ENCODE assay signal across 14 cellular contexts in the genomic region with DNA sequence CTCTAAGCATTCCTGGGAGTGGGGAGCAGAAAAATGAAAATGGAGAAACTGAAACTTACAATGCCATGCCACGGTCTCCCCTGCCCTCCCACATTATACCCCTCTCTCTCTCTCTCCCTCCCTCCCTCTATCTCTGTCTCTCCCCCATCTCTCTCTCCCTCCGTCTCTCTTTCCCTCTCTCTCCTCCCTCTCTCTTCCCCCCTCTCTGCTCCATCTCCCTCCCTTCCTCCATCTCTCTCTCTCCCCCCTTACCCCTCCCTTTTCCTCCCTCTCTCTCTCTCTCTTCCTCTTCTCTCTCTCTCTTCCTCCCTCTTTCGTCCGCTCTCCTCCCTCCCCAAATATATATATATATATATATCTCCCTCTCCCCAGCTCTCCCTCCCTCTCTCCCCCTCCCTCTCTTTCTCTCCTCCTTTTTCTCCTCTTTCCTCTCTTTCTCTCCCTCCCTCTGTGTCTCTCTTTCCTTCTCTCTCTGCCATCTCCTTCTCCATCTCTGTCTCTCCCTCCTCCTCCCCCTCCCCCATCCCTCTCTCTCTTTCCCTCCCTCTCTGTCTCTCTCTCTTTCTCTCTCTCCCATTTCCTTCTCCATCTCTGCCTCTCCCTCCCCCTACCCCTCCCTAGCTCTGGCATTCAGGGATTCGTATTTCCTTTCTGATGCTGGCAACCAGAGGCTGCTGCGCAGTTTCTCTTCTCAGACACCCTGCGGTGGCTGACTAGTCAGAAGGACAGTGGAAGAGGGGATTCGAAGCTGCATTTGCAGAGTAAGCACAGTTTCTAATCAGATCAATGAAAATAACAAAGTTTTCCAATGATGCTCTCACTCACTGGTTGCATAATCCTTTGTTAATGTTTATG. TPM values are rescaled to one million over a fixed set of nuclear protein-coding genes. Genes with fewer than 3 reads are reported as not detected.
A peak's percentile ranks its signal among the peaks of the same experiment; 100 is the strongest.
DNase-seq lines count a peak whose midpoint lies in the region; ATAC-seq and TF ChIP-seq lines count a peak whose summit lies in the region.
"Had no signal": no experiment of that assay in that cellular context is flagged by ENCODE, and none has a peak within 500 bp of the region (broad histone marks: within the 10 kb centered on the region; RNA-seq: fewer than 3 reads in every experiment).

No MANE protein-coding gene starts in this region.

- no peak overlapping the region for H3K4ac ChIP-seq in mesendoderm (ENCODE audit: low read depth, low read length)

- H3K4me1 ChIP-seq in ES-I3 (ENCODE audit: insufficient read depth, low read length) (peaks cover 31% of the 10 kb centered on the region), mesendoderm (ENCODE audit: control insufficient read depth, low read depth, low read length) (peaks cover 8% of the 10 kb centered on the region)

- H3K27me3 ChIP-seq in mesendoderm (ENCODE audit: insufficient read depth, low read length, poor library complexity) = no peaks in the 10 kb centered on the region

- H3K18ac ChIP-seq in mesendoderm (ENCODE audit: low read length) = no peak overlapping the region

- DNase-seq in SHP77 treated with DMSO at 0.1 percent for 48 hours (lab: John Stamatoyannopoulos, UW) (peak; percentile 29), endothelial cell (ENCODE audit: low spot score) (peak; percentile 16), mesendoderm (peak; percentile 88), NCI-H1105 (lab: John Stamatoyannopoulos, UW) (no peak), NAMALWA (ENCODE audit: low spot score) (no peak)
- DNase-seq in activated T-cell treated with anti-CD3 and anti-CD28 coated beads, Interleukin-2, amount 50 U/mL, for 4 hours = no peak
- DNase-seq: activated CD4-positive, alpha-beta T cell treated with anti-CD3 and anti-CD28 coated beads, Interleukin-2, amount 10 ng/mL, durations not matched to agents 24 days and 14 days; activated naive CD4-positive, alpha-beta T cell treated with anti-CD3 and anti-CD28 coated beads for 36 hours; CD8-positive, alpha-beta T cell; kidney glomerular epithelial cell; NCI-H2081 had no signal

- no peak overlapping the region for H4K8ac ChIP-seq in mesendoderm (ENCODE audit: low read depth, low read length)

- no peak overlapping the region for H2AK5ac ChIP-seq in mesendoderm (ENCODE audit: low read length)

- no peaks in the 10 kb centered on the region for H3K79me2 ChIP-seq in mesendoderm (ENCODE audit: control insufficient read depth, insufficient read depth, low read length)

- H3K9ac ChIP-seq in ES-I3 (ENCODE audit: low read depth, low read length) (peak overlapping the region; percentile 39), mesendoderm (ENCODE audit: low read length) (no peak overlapping the region)

- peaks cover 6% of the 10 kb centered on the region for H3K36me3 Mint-ChIP-seq in endothelial cell (ENCODE audit: low read depth, unreplicated experiment)
- no peaks in the 10 kb centered on the region for H3K36me3 Mint-ChIP-seq in activated T-cell treated with anti-CD3 and anti-CD28 coated beads, Interleukin-2, amount 50 U/mL, for 4 hours (ENCODE audit: insufficient read depth)
- H3K36me3 Mint-ChIP-seq: CD8-positive, alpha-beta T cell had no signal

- H3K4me3 Mint-ChIP-seq in endothelial cell (ENCODE audit: unreplicated experiment) = no peak overlapping the region
- H3K4me3 Mint-ChIP-seq in activated T-cell treated with anti-CD3 and anti-CD28 coated beads, Interleukin-2, amount 50 U/mL, for 4 hours = no peak overlapping the region
- H3K4me3 Mint-ChIP-seq: activated CD4-positive, alpha-beta T cell treated with anti-CD3 and anti-CD28 coated beads, Interleukin-2, amount 10 ng/mL, durations not matched to agents 24 days and 14 days; activated naive CD4-positive, alpha-beta T cell treated with anti-CD3 and anti-CD28 coated beads for 36 hours; CD8-positive, alpha-beta T cell had no signal

- H3K36me3 ChIP-seq in ES-I3 (ENCODE audit: insufficient read depth, low read length) (no peaks in the 10 kb centered on the region), mesendoderm (ENCODE audit: control insufficient read depth, insufficient read depth, low read length) (no peaks in the 10 kb centered on the region)
- H3K36me3 ChIP-seq: thoracic aorta had no signal

- TF ChIP-seq CTCF in endothelial cell (IDR thresholded peaks at IDR 0.05; ENCODE audit: unreplicated experiment) = no peak

- H3K27me3 Mint-ChIP-seq in endothelial cell (ENCODE audit: unreplicated experiment) = peaks cover 6% of the 10 kb centered on the region
- peaks cover 22% of the 10 kb centered on the region for H3K27me3 Mint-ChIP-seq in activated T-cell treated with anti-CD3 and anti-CD28 coated beads, Interleukin-2, amount 50 U/mL, for 4 hours (ENCODE audit: low read depth)

- peak overlapping the region; percentile 42 for H2BK15ac ChIP-seq in mesendoderm (replicated peaks; ENCODE audit: low read depth)

- H3K4me1 Mint-ChIP-seq in endothelial cell (ENCODE audit: unreplicated experiment) = peaks cover 11% of the 10 kb centered on the region
- no peaks in the 10 kb centered on the region for H3K4me1 Mint-ChIP-seq in activated T-cell treated with anti-CD3 and anti-CD28 coated beads, Interleukin-2, amount 50 U/mL, for 4 hours (ENCODE audit: low read depth)

- no peak overlapping the region for H2BK120ac ChIP-seq in mesendoderm (ENCODE audit: low read depth, low read length)

- H3K9me3 ChIP-seq in ES-I3 (ENCODE audit: control insufficient read depth, insufficient read depth, low read length) = no peaks in the 10 kb centered on the region
- H3K9me3 ChIP-seq: thoracic aorta had no signal

- no peak overlapping the region for H3K4me3 ChIP-seq in mesendoderm (ENCODE audit: low read length)
- H3K4me3 ChIP-seq: thoracic aorta had no signal

- peak overlapping the region; percentile 68 for H4K5ac ChIP-seq in mesendoderm (ENCODE audit: low read length)

- H3K27ac Mint-ChIP-seq in endothelial cell (ENCODE audit: unreplicated experiment) = no peak overlapping the region
- H3K27ac Mint-ChIP-seq: activated CD4-positive, alpha-beta T cell treated with anti-CD3 and anti-CD28 coated beads, Interleukin-2, amount 10 ng/mL, durations not matched to agents 24 days and 14 days; activated naive CD4-positive, alpha-beta T cell treated with anti-CD3 and anti-CD28 coated beads for 36 hours; CD8-positive, alpha-beta T cell had no signal

- H3K4me2 ChIP-seq in mesendoderm (ENCODE audit: low read length) = no peak overlapping the region

- WGBS in mesendoderm (ENCODE audit: extremely low coverage, insufficient coverage, low lambda C conversion rate) = 100% methylated on average over 2 of the region's 8 CpGs

- no peaks in the 10 kb centered on the region for H3K79me1 ChIP-seq in mesendoderm (ENCODE audit: low read length)

- H3K27ac ChIP-seq in mesendoderm (ENCODE audit: low read depth, low read length) = no peak overlapping the region
- H3K27ac ChIP-seq: thoracic aorta had no signal

- no peaks in the 10 kb centered on the region for H3K9me3 Mint-ChIP-seq in endothelial cell (ENCODE audit: unreplicated experiment)
- no peaks in the 10 kb centered on the region for H3K9me3 Mint-ChIP-seq in activated T-cell treated with anti-CD3 and anti-CD28 coated beads, Interleukin-2, amount 50 U/mL, for 4 hours
- H3K9me3 Mint-ChIP-seq: activated CD4-positive, alpha-beta T cell treated with anti-CD3 and anti-CD28 coated beads, Interleukin-2, amount 10 ng/mL, durations not matched to agents 24 days and 14 days; activated naive CD4-positive, alpha-beta T cell treated with anti-CD3 and anti-CD28 coated beads for 36 hours; CD8-positive, alpha-beta T cell had no signal

- H3K56ac ChIP-seq in mesendoderm (ENCODE audit: low read length) = peak overlapping the region; percentile 72

- no peak for ATAC-seq in GM18498 (IDR thresholded peaks at IDR 0.05; ENCODE audit: unreplicated experiment)
- no peak for ATAC-seq in activated T-cell treated with anti-CD3 and anti-CD28 coated beads, Interleukin-2, amount 50 U/mL, for 4 hours
- ATAC-seq: CD8-positive, alpha-beta T cell had no signal

- H3K23ac ChIP-seq in mesendoderm (ENCODE audit: low read length) = no peak overlapping the region

- no peak overlapping the region for H2BK5ac ChIP-seq in mesendoderm (ENCODE audit: low read length)

RNA-seq across cellular contexts. Expression of gene VAPB, which starts 13.9 kb away (rescaled TPM):
- 55.5 TPM for total RNA-seq in endothelial cell (ENCODE audit: unreplicated experiment)
- 36.0 TPM for polyA plus RNA-seq in mesendoderm (2013, experiment 1 of 2)
- polyA plus RNA-seq in mesendoderm (2013, experiment 2 of 2) = 35.9 TPM
- 10 to 100 TPM; 34.8 to 39.1 (median 35.9) TPM for total RNA-seq in activated T-cell treated with anti-CD3 and anti-CD28 coated beads, Interleukin-2, amount 50 U/mL, for 4 hours

Comparison
In these comparisons a context has a peak if more than half of its experiments do, and no peak if none do; other contexts are left out.
1. DNase-seq: peak in SHP77 treated with DMSO at 0.1 percent for 48 hours (single experiment), endothelial cell (single experiment) and mesendoderm (single experiment); none in NCI-H1105 (single experiment), NAMALWA (single experiment) and activated T-cell treated with anti-CD3 and anti-CD28 coated beads, Interleukin-2, amount 50 U/mL, for 4 hours (single experiment).